32 cellular contexts compared by ENCODE assay signal in the genomic region with DNA sequence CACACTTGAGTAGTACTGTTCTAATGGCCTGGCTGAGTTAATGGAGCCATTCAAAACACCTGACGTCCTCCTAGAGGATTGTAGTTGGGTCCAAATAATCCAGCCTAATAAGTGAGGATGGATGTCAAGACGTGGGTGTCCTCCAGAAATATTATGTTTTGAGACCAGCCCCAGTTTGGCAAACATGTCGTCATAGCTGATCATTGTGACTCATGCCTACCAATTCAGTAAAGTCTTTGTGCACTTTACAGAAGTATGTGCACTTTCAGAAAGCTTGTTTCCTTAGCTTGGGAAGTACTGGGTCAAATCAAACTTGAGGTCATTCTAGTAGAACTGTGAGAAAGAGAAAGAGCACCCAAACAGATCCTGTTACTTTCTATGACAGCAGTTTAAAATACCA. TPM values are rescaled to one million over a fixed set of nuclear protein-coding genes. Genes with fewer than 3 reads are reported as not detected.
"Had no signal": no experiment of that assay in that cellular context is flagged by ENCODE, and none has a peak within 500 bp of the region (broad histone marks: within the 10 kb centered on the region; RNA-seq: fewer than 3 reads in every experiment).

No MANE protein-coding gene starts in this region.

- FAIRE-seq: kidney had no signal

- H3K4me2 ChIP-seq: hepatocyte had no signal

- H3K27me3 Mint-ChIP-seq: naive thymus-derived CD8-positive, alpha-beta T cell; stimulated activated memory B cell treated with anti-CD40 and anti-IgM and Interleukin-4, amounts not matched to agents 10 μg/mL and 1 μg/mL and 100 μg/mL, for 72 hours; stimulated activated naive CD8-positive, alpha-beta T cell treated with anti-CD3 and anti-CD28 coated beads, Interleukin-15, Interleukin-2, amounts not matched to agents 100 ng/mL and 50 ng/mL, for 24 hours had no signal

- ATAC-seq: esophagus mucosa; foreskin keratinocyte; gastroesophageal sphincter; heart left ventricle; left cardiac atrium; left lung; naive thymus-derived CD8-positive, alpha-beta T cell; right cardiac atrium; stimulated activated memory B cell treated with anti-CD40 and anti-IgM and Interleukin-4, amounts not matched to agents 10 μg/mL and 1 μg/mL and 100 μg/mL, for 72 hours had no signal

- H3K36me3 Mint-ChIP-seq: naive thymus-derived CD8-positive, alpha-beta T cell; stimulated activated memory B cell treated with anti-CD40 and anti-IgM and Interleukin-4, amounts not matched to agents 10 μg/mL and 1 μg/mL and 100 μg/mL, for 72 hours had no signal

- H3K4me1 ChIP-seq: foreskin keratinocyte, left lung, prostate gland, spleen, tibial nerve, upper lobe of left lung, uterus had no signal

- H3K27me3 ChIP-seq: foreskin keratinocyte, gastroesophageal sphincter, hepatocyte, left lung, tibial nerve, upper lobe of left lung, uterus had no signal

- H3K36me3 ChIP-seq: gastroesophageal sphincter, heart left ventricle, left lung, prostate gland, spleen, thoracic aorta, tibial nerve, upper lobe of left lung, uterus had no signal

- H3K4me3 Mint-ChIP-seq: naive thymus-derived CD8-positive, alpha-beta T cell; nephron progenitor cell; stimulated activated memory B cell treated with anti-CD40 and anti-IgM and Interleukin-4, amounts not matched to agents 10 μg/mL and 1 μg/mL and 100 μg/mL, for 72 hours; stimulated activated naive CD8-positive, alpha-beta T cell treated with anti-CD3 and anti-CD28 coated beads, Interleukin-15, Interleukin-2, amounts not matched to agents 100 ng/mL and 50 ng/mL, for 24 hours had no signal

- DNase-seq: dorsolateral prefrontal cortex; effector CD4-positive, alpha-beta T cell; foreskin keratinocyte; heart left ventricle; kidney; left cardiac atrium; left lung; mesendoderm; midbrain; naive thymus-derived CD8-positive, alpha-beta T cell; nephron progenitor cell; nucleus accumbens; right cardiac atrium; spleen; stimulated activated CD4-positive, alpha-beta T cell treated with anti-CD3 and anti-CD28 coated beads, Interleukin-4, amount 100 ng/mL, for 4 hours; upper lobe of left lung; uterus had no signal

- H3K9me3 Mint-ChIP-seq: naive thymus-derived CD8-positive, alpha-beta T cell; stimulated activated memory B cell treated with anti-CD40 and anti-IgM and Interleukin-4, amounts not matched to agents 10 μg/mL and 1 μg/mL and 100 μg/mL, for 72 hours; stimulated activated naive CD8-positive, alpha-beta T cell treated with anti-CD3 and anti-CD28 coated beads, Interleukin-15, Interleukin-2, amounts not matched to agents 100 ng/mL and 50 ng/mL, for 24 hours had no signal

- H3K27ac Mint-ChIP-seq: naive thymus-derived CD8-positive, alpha-beta T cell; nephron progenitor cell; stimulated activated memory B cell treated with anti-CD40 and anti-IgM and Interleukin-4, amounts not matched to agents 10 μg/mL and 1 μg/mL and 100 μg/mL, for 72 hours; stimulated activated naive CD8-positive, alpha-beta T cell treated with anti-CD3 and anti-CD28 coated beads, Interleukin-15, Interleukin-2, amounts not matched to agents 100 ng/mL and 50 ng/mL, for 24 hours had no signal

- H3K79me2 ChIP-seq: hepatocyte had no signal

- H2AFZ ChIP-seq: hepatocyte had no signal

- H3K4me3 ChIP-seq: dorsolateral prefrontal cortex, gastroesophageal sphincter, heart left ventricle, hepatocyte, left lung, prostate gland, skin epidermis, spleen, thoracic aorta, tibial nerve, upper lobe of left lung, uterus had no signal

- H3K27ac ChIP-seq: dorsolateral prefrontal cortex, epithelial cell of prostate, foreskin keratinocyte, gastroesophageal sphincter, heart left ventricle, hepatocyte, left lung, prostate gland, skin epidermis, spleen, thoracic aorta, tibial nerve, upper lobe of left lung, uterus had no signal

- H3K9me3 ChIP-seq: gastroesophageal sphincter, heart left ventricle, left lung, prostate gland, spleen, thoracic aorta, tibial nerve, upper lobe of left lung, uterus had no signal

RNA-seq across cellular contexts. Expression of gene GLRA2, which starts 37.6 kb away (rescaled TPM):
- total RNA-seq: esophagus mucosa; fibroblast of lung; foreskin keratinocyte; gastroesophageal sphincter; heart left ventricle; hepatocyte; kidney; left cardiac atrium; left lung; lower leg skin; lung microvascular endothelial cell; myocyte; naive thymus-derived CD8-positive, alpha-beta T cell; osteocyte; prostate gland; right cardiac atrium; spleen; thoracic aorta; tibial nerve; upper lobe of left lung had no signal
